17 cellular contexts compared by ENCODE assay signal in the genomic region with DNA sequence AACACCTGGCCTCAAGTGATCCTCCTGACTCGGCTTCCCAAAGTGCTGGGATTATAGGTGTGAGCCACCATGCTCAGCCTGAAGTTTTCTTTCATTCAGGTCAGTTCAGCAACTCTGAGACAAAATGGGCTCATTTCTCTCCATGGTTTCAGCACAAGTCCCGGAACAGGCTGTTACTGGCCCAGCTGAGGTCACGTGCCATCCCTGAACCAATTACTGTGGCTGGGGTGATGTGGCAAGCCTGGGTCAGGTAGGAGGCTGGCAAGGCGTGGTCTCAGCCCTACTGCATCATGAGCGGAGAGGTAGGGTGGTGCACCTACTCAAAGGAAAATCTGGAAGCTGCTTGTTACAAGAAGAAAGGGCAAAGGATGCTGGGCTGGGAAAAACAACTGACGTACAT.
DNase-seq lines count a peak whose midpoint lies in the region; ATAC-seq, FAIRE-seq and TF ChIP-seq lines count a peak whose summit lies in the region.
"Had no signal": no experiment of that assay in that cellular context is flagged by ENCODE, and none has a peak within 500 bp of the region (broad histone marks: within the 10 kb centered on the region; RNA-seq: fewer than 3 reads in every experiment).

No MANE protein-coding gene starts in this region.

- H2BK12ac ChIP-seq in neuronal stem cell (ENCODE audit: low read length) = no peak overlapping the region

- DNase-seq in HepG2 (ENCODE audit: low spot score) (no peak), right lobe of liver (no peak), WTC11 (ENCODE audit: low spot score) (no peak), neuronal stem cell (ENCODE audit: low spot score) (no peak), HuH-7.5 (ENCODE audit: low spot score) (no peak)
- no peak for DNase-seq in stimulated activated naive B cell treated with anti-CD40 and anti-IgM and Interleukin-4, amounts not matched to agents 10 μg/mL and 1 μg/mL and 100 μg/mL, for 72 hours
- DNase-seq: CD4-positive, alpha-beta memory T cell; DMS79 treated with DMSO at 0.1 percent for 48 hours; GF-D8; GM23248; HCEC 1CT had no signal

- H3K27ac ChIP-seq in HepG2 (ENCODE audit: extremely low read length, insufficient read depth, low read length) = no peak overlapping the region
- H3K27ac ChIP-seq in right lobe of liver = no peak overlapping the region
- H3K27ac ChIP-seq in neuronal stem cell (replicated peaks; ENCODE audit: low read length) = no peak overlapping the region
- H3K27ac ChIP-seq: 22Rv1, BLaER1, GM23248, HL-60 had no signal

- no peaks in the 10 kb centered on the region for H3K9me3 Mint-ChIP-seq in WTC11
- H3K9me3 Mint-ChIP-seq in stimulated activated naive B cell treated with anti-CD40 and anti-IgM and Interleukin-4, amounts not matched to agents 10 μg/mL and 1 μg/mL and 100 μg/mL, for 72 hours = peaks cover 3 to 4% of the 10 kb centered on the region in 2 donors

- intact Hi-C loops in HepG2 (cut with micrococcal nuclease; ENCODE audit: unreplicated experiment) = no loop called here
- intact Hi-C loops in right lobe of liver (cut with DNase I) = no loop called here

- BruUV-seq in HepG2 (replicated peaks; lab: Mats Ljungman, UMichigan) = no TSS peak

- no peak overlapping the region for H4K8ac ChIP-seq in neuronal stem cell (ENCODE audit: low read depth, low read length)

- no peak overlapping the region for H2BK120ac ChIP-seq in neuronal stem cell (ENCODE audit: low read depth, low read length)

- ATAC-seq in HepG2 = 0 out of 3 replicates have a peak, but pooled peaks have one; percentile 16
- ATAC-seq in right lobe of liver = no peak
- peak; percentile 32; the same call in 1 of the 2 replicates for ATAC-seq in WTC11
- ATAC-seq in HG03354 (IDR thresholded peaks at IDR 0.05; ENCODE audit: poor library complexity, severe bottlenecking, unreplicated experiment) = no peak
- no peak for ATAC-seq in stimulated activated naive B cell treated with anti-CD40 and anti-IgM and Interleukin-4, amounts not matched to agents 10 μg/mL and 1 μg/mL and 100 μg/mL, for 72 hours (replicated peaks)

- H3K36me3 ChIP-seq in HepG2 (replicated peaks in 1 of 2; ENCODE audit: control insufficient read depth in 1 of 2, insufficient read depth in 2 of 2, low read length in 2 of 2) (no peaks in the 10 kb centered on the region), right lobe of liver (no peaks in the 10 kb centered on the region), neuronal stem cell (replicated peaks in 1 of 2; ENCODE audit: control insufficient read depth in 2 of 2, insufficient read depth in 2 of 2, low read length in 2 of 2) (no peaks in the 10 kb centered on the region)
- H3K36me3 ChIP-seq: BLaER1 had no signal

- H3K18ac ChIP-seq in neuronal stem cell (ENCODE audit: low read length) = peak overlapping the region; percentile 84

- TF ChIP-seq CTCF in HepG2 (CRISPR knock-in tag; IDR thresholded peaks at IDR 0.05) (no peak), right lobe of liver (IDR thresholded peaks at IDR 0.05) (no peak), WTC11 (IDR thresholded peaks at IDR 0.05) (no peak)

- H2BK5ac ChIP-seq in neuronal stem cell (ENCODE audit: low read length) = peak overlapping the region; percentile 76

- no peaks in the 10 kb centered on the region for H4K20me1 ChIP-seq in HepG2 (ENCODE audit: insufficient read depth, low read length)
- H4K20me1 ChIP-seq: BLaER1 had no signal

- H3K79me2 ChIP-seq in HepG2 (ENCODE audit: insufficient read depth, low read length) = no peaks in the 10 kb centered on the region

- no peaks in the 10 kb centered on the region for H3K36me3 Mint-ChIP-seq in WTC11
- H3K36me3 Mint-ChIP-seq in stimulated activated naive B cell treated with anti-CD40 and anti-IgM and Interleukin-4, amounts not matched to agents 10 μg/mL and 1 μg/mL and 100 μg/mL, for 72 hours = no peaks in the 10 kb centered on the region
- H3K36me3 Mint-ChIP-seq: CD14-positive monocyte; CD4-positive, alpha-beta memory T cell had no signal

- H3K4ac ChIP-seq in neuronal stem cell (ENCODE audit: low read length) = no peak overlapping the region

- TF ChIP-seq EP300 in HepG2 (IDR thresholded peaks at IDR 0.05; ENCODE audit: low read depth in 2 of 2, low read length in 2 of 2) = no peak
- no peak for TF ChIP-seq EP300 in HepG2 (CRISPR knock-in tag; IDR thresholded peaks at IDR 0.05; ENCODE audit: borderline replicate concordance)

- H3K27me3 Mint-ChIP-seq in WTC11 (ENCODE audit: low read depth) = no peaks in the 10 kb centered on the region
- no peaks in the 10 kb centered on the region for H3K27me3 Mint-ChIP-seq in stimulated activated naive B cell treated with anti-CD40 and anti-IgM and Interleukin-4, amounts not matched to agents 10 μg/mL and 1 μg/mL and 100 μg/mL, for 72 hours
- H3K27me3 Mint-ChIP-seq: CD4-positive, alpha-beta memory T cell had no signal

- H3K4me1 Mint-ChIP-seq in WTC11 = no peaks in the 10 kb centered on the region
- H3K4me1 Mint-ChIP-seq in stimulated activated naive B cell treated with anti-CD40 and anti-IgM and Interleukin-4, amounts not matched to agents 10 μg/mL and 1 μg/mL and 100 μg/mL, for 72 hours = peaks cover 12 to 24% of the 10 kb centered on the region in 2 donors
- H3K4me1 Mint-ChIP-seq: CD14-positive monocyte; CD4-positive, alpha-beta memory T cell had no signal

- H3K4me2 ChIP-seq in HepG2 (ENCODE audit: low read depth, low read length) (no peak overlapping the region), neuronal stem cell (ENCODE audit: insufficient read depth, low read length, poor library complexity, severe bottlenecking) (no peak overlapping the region)
- H3K4me2 ChIP-seq: BLaER1 had no signal

- peak overlapping the region; percentile 45 for H2BK15ac ChIP-seq in neuronal stem cell (ENCODE audit: low read length)

- H3K4me3 ChIP-seq in HepG2 (replicated peaks in 1 of 3; ENCODE audit: insufficient read depth in 1 of 3, low read depth in 2 of 3, low read length in 3 of 3) (no peak overlapping the region), right lobe of liver (no peak overlapping the region), neuronal stem cell (ENCODE audit: low read length in 2 of 2) (no peak overlapping the region)
- H3K4me3 ChIP-seq: BLaER1, GM23248 had no signal

- no peak for FAIRE-seq in HepG2 (lab: Jason Lieb, UNC)
- FAIRE-seq: H54 had no signal

- in situ Hi-C loops in HepG2 (cut with HindIII; ENCODE audit: extremely low pct_ligation_motif_present, low pct_unique_long_range_greater_than_20kb) = loop anchor here (10.0 kb wide), 1 partner anchor 228 kb away; no protein-coding TSS in a partner anchor

- H3K27me3 ChIP-seq in HepG2 (ENCODE audit: control insufficient read depth in 1 of 2, insufficient read depth in 2 of 2, low read length in 2 of 2) (no peaks in the 10 kb centered on the region), right lobe of liver (no peaks in the 10 kb centered on the region), neuronal stem cell (ENCODE audit: control insufficient read depth in 3 of 3, insufficient read depth in 3 of 3, low read depth in 1 of 3, low read length in 3 of 3) (peaks cover 0 to 4% (median 0%) of the 10 kb centered on the region in 3 experiments)
- H3K27me3 ChIP-seq: BLaER1 had no signal

- H3K27ac Mint-ChIP-seq in WTC11 = no peak overlapping the region
- H3K27ac Mint-ChIP-seq in stimulated activated naive B cell treated with anti-CD40 and anti-IgM and Interleukin-4, amounts not matched to agents 10 μg/mL and 1 μg/mL and 100 μg/mL, for 72 hours = no peak overlapping the region
- H3K27ac Mint-ChIP-seq: CD14-positive monocyte; CD4-positive, alpha-beta memory T cell had no signal

- no peaks in the 10 kb centered on the region for H3K79me1 ChIP-seq in neuronal stem cell (ENCODE audit: low read depth, low read length)

- TF ChIP-seq POLR2A in HepG2 (IDR thresholded peaks at IDR 0.05; ENCODE audit: insufficient read depth in 1 of 2, low read depth in 2 of 2, low read length in 2 of 2) = no peak
- TF ChIP-seq POLR2A in right lobe of liver (IDR thresholded peaks at IDR 0.05) = no peak

- H2AFZ ChIP-seq in HepG2 (ENCODE audit: low read length) = no peak overlapping the region
- no peak overlapping the region for H2AFZ ChIP-seq in neuronal stem cell (ENCODE audit: low read length)
- H2AFZ ChIP-seq: GM23248 had no signal

- WGBS in HepG2 (ENCODE audit: low lambda C conversion rate) = 58% methylated on average over 6 of the region's 6 CpGs
- WGBS in right lobe of liver (ENCODE audit: insufficient coverage, low coverage, low lambda C conversion rate, missing lambda C conversion rate) = 76% methylated on average over 5 of the region's 6 CpGs
- no CpG with 5 or more reads among the region's 6 CpGs for WGBS in neuronal stem cell (ENCODE audit: extremely low coverage in 2 of 2, insufficient read length in 2 of 2, insufficient replicate concordance in 1 of 2), 2 donors

- H3K23ac ChIP-seq in neuronal stem cell (ENCODE audit: low read depth, low read length, poor library complexity) = no peak overlapping the region

- no peak overlapping the region for H2AK5ac ChIP-seq in neuronal stem cell (ENCODE audit: low read depth, low read length)

- no peak overlapping the region for H3K14ac ChIP-seq in neuronal stem cell (ENCODE audit: low read length)

- CTCF ChIA-PET in HepG2 (lab: Yijun Ruan, JAX; ENCODE audit: low intra/inter-chr PET ratio, low total read pairs) = no interaction called here
- CTCF ChIA-PET in WTC11 (lab: Charles Lee) = interaction anchor here (1.2 kb wide), 1 partner anchor 121 kb away, joined by 3 read pairs; no protein-coding TSS in a partner anchor

- H4K91ac ChIP-seq in neuronal stem cell (ENCODE audit: low read depth, low read length, poor library complexity) = no peak overlapping the region

- H3K9ac ChIP-seq in HepG2 (ENCODE audit: insufficient read depth, low read depth, low read length) (no peak overlapping the region), neuronal stem cell (ENCODE audit: low read depth, low read length, poor library complexity) (no peak overlapping the region)
- H3K9ac ChIP-seq: BLaER1, GM23248 had no signal

- no peak for TF ChIP-seq RAD21 in HepG2 (CRISPR knock-in tag; IDR thresholded peaks at IDR 0.05)

- no peak overlapping the region for H3K4me3 Mint-ChIP-seq in WTC11
- H3K4me3 Mint-ChIP-seq in stimulated activated naive B cell treated with anti-CD40 and anti-IgM and Interleukin-4, amounts not matched to agents 10 μg/mL and 1 μg/mL and 100 μg/mL, for 72 hours = no peak overlapping the region
- H3K4me3 Mint-ChIP-seq: CD14-positive monocyte; CD4-positive, alpha-beta memory T cell had no signal

- POLR2A ChIA-PET in HepG2 (lab: Yijun Ruan, JAX) (no interaction called here), WTC11 (lab: Charles Lee) (no interaction called here)

- no peaks in the 10 kb centered on the region for H3K9me3 ChIP-seq in HepG2 (ENCODE audit: low read length)
- H3K9me3 ChIP-seq in right lobe of liver = no peaks in the 10 kb centered on the region
- no peaks in the 10 kb centered on the region for H3K9me3 ChIP-seq in neuronal stem cell (replicated peaks in 1 of 2; ENCODE audit: control insufficient read depth in 2 of 2, insufficient read depth in 1 of 2, low read depth in 1 of 2, low read length in 2 of 2)

- H3K4me1 ChIP-seq in HepG2 (ENCODE audit: insufficient read depth, low read length) (0 out of 2 replicates have a peak, but pooled peaks cover 4% of the 10 kb centered on the region), right lobe of liver (no peaks in the 10 kb centered on the region), neuronal stem cell (ENCODE audit: control insufficient read depth in 2 of 2, insufficient read depth in 1 of 2, low read depth in 1 of 2, low read length in 2 of 2) (peaks cover 0 to 2% of the 10 kb centered on the region in 2 donors)

Comparison
In these comparisons a context has a peak if more than half of its experiments do, and no peak if none do; other contexts are left out.
1. ATAC-seq: peak in HepG2 (single experiment) and WTC11 (single experiment); none in right lobe of liver (0 of 4), HG03354 (single experiment) and stimulated activated naive B cell treated with anti-CD40 and anti-IgM and Interleukin-4, amounts not matched to agents 10 μg/mL and 1 μg/mL and 100 μg/mL, for 72 hours (0 of 2).
2. Of the 50 proteins assayed by ChIP-seq in both HepG2 and WTC11: peak only in HepG2: NFYB; only in WTC11: none; in both: none; in neither: 48; mixed calls (peak in some experiments, not most) for 1.